ENCODE assay signal across 9 cellular contexts in genomic region chr7:20030915-20031362, GRCh38.
DNase-seq lines count a peak whose midpoint lies in the region; ATAC-seq and TF ChIP-seq lines count a peak whose summit lies in the region.
"Had no signal": no experiment of that assay in that cellular context is flagged by ENCODE, and none has a peak within 500 bp of the region (broad histone marks: within the 10 kb centered on the region; RNA-seq: fewer than 3 reads in every experiment).

No MANE protein-coding gene starts in this region.

- peaks cover 13% of the 10 kb centered on the region for H3K27me3 Mint-ChIP-seq in chondrocyte (ENCODE audit: low read depth)

- H3K4me3 ChIP-seq in epithelial cell of esophagus (ENCODE audit: low read length) (no peak overlapping the region), MG63 (no peak overlapping the region)

- no peaks in the 10 kb centered on the region for H3K4me1 Mint-ChIP-seq in chondrocyte (ENCODE audit: low read depth)

- no peaks in the 10 kb centered on the region for H3K36me3 Mint-ChIP-seq in chondrocyte (ENCODE audit: low read depth)

- TF ChIP-seq CTCF in epithelial cell of esophagus (IDR thresholded peaks at IDR 0.05; ENCODE audit: insufficient read depth, low read depth, low read length, missing control alignments): no peak
- TF ChIP-seq CTCF in chondrocyte (IDR thresholded peaks at IDR 0.05): no peak

- DNase-seq in GM04503 (ENCODE audit: low read depth): peak; percentile 55
- peak; percentile 20 for DNase-seq in epithelial cell of esophagus (ENCODE audit: low read depth)
- no peak for DNase-seq in chondrocyte (ENCODE audit: low spot score)
- no peak for DNase-seq in MG63
- DNase-seq in NCI-H69 (lab: John Stamatoyannopoulos, UW): no peak
- DNase-seq in stimulated activated CD4-positive, alpha-beta T cell treated with anti-CD3 and anti-CD28 coated beads, Interleukin-1b, Interleukin-23, amount 100 ng/mL, for 48 hours: no peak

- no peaks in the 10 kb centered on the region for H3K9me3 ChIP-seq in MG63

- no peaks in the 10 kb centered on the region for H3K27me3 ChIP-seq in MG63

- H3K9me3 Mint-ChIP-seq in chondrocyte (ENCODE audit: low read depth): peaks cover 2% of the 10 kb centered on the region
- H3K9me3 Mint-ChIP-seq: T-helper 2 cell treated with Interferon-gamma antibody and Interleukin-4, amounts not matched to agents 5 μg/mL and 100 μg/mL, for 36 hours had no signal

- H3K36me3 ChIP-seq in MG63: no peaks in the 10 kb centered on the region

- peak; percentile 63 for ATAC-seq in GM21526 (IDR thresholded peaks at IDR 0.05; ENCODE audit: low FRiP score, unreplicated experiment)
- peak; percentile 74 for ATAC-seq in HG03432 (IDR thresholded peaks at IDR 0.05; ENCODE audit: unreplicated experiment)

- no peak overlapping the region for H3K4me3 Mint-ChIP-seq in chondrocyte (ENCODE audit: unreplicated experiment)
- H3K4me3 Mint-ChIP-seq: T-helper 2 cell treated with Interferon-gamma antibody and Interleukin-4, amounts not matched to agents 5 μg/mL and 100 μg/mL, for 36 hours had no signal

- H3K27ac Mint-ChIP-seq in chondrocyte (ENCODE audit: unreplicated experiment): no peak overlapping the region
- H3K27ac Mint-ChIP-seq: T-helper 2 cell treated with Interferon-gamma antibody and Interleukin-4, amounts not matched to agents 5 μg/mL and 100 μg/mL, for 36 hours had no signal

Comparison
In these comparisons a context has a peak if more than half of its experiments do, and no peak if none do; other contexts are left out.
1. DNase-seq: peak in GM04503 (single experiment) and epithelial cell of esophagus (single experiment); none in chondrocyte (single experiment), MG63 (single experiment), NCI-H69 (single experiment) and stimulated activated CD4-positive, alpha-beta T cell treated with anti-CD3 and anti-CD28 coated beads, Interleukin-1b, Interleukin-23, amount 100 ng/mL, for 48 hours (single experiment).